9 cellular contexts compared by ENCODE assay signal in genomic region chr13:97295279-97296182, GRCh38.
A peak's percentile ranks its signal among the peaks of the same experiment; 100 is the strongest.
DNase-seq lines count a peak whose midpoint lies in the region; ATAC-seq and TF ChIP-seq lines count a peak whose summit lies in the region.
"Had no signal": no experiment of that assay in that cellular context is flagged by ENCODE, and none has a peak within 500 bp of the region (broad histone marks: within the 10 kb centered on the region; RNA-seq: fewer than 3 reads in every experiment).

No MANE protein-coding gene starts in this region.

- no peak overlapping the region for H2BK12ac ChIP-seq in trophoblast cell (ENCODE audit: low read length)

- H3K36me3 ChIP-seq in SK-N-SH (replicated peaks in 1 of 2; ENCODE audit: control insufficient read depth in 1 of 2, insufficient read depth in 2 of 2, low read length in 1 of 2) (peaks cover 13 to 19% of the 10 kb centered on the region in 2 experiments), trophoblast cell (ENCODE audit: control insufficient read depth in 1 of 2, insufficient read depth in 2 of 2, low read length in 2 of 2) (peaks cover 0 to 6% of the 10 kb centered on the region in 2 experiments)

- peaks cover 52% of the 10 kb centered on the region for H3F3A ChIP-seq in SK-N-SH (replicated peaks; ENCODE audit: insufficient read depth)

- H3K18ac ChIP-seq in trophoblast cell (ENCODE audit: low read length): no peak overlapping the region

- no peak overlapping the region for H3K23ac ChIP-seq in trophoblast cell (ENCODE audit: low read length)

- no peak for TF ChIP-seq RAD21 in SK-N-SH (IDR thresholded peaks at IDR 0.05; ENCODE audit: low read length)

- no peaks in the 10 kb centered on the region for H4K20me1 ChIP-seq in SK-N-SH (ENCODE audit: insufficient read depth)

- H4K8ac ChIP-seq in trophoblast cell (ENCODE audit: low read depth, low read length): no peak overlapping the region

- no peak overlapping the region for H2BK120ac ChIP-seq in trophoblast cell (ENCODE audit: insufficient read depth, low read length, poor library complexity)

- H3K4ac ChIP-seq in trophoblast cell (ENCODE audit: low read depth, low read length): no peak overlapping the region

- no peak overlapping the region for H3K14ac ChIP-seq in trophoblast cell (ENCODE audit: low read length)

- ATAC-seq in HG03439 (IDR thresholded peaks at IDR 0.05; ENCODE audit: unreplicated experiment): no peak

- no peaks in the 10 kb centered on the region for H3K79me1 ChIP-seq in trophoblast cell (ENCODE audit: low read length)

- TF ChIP-seq CTCF in SK-N-SH (IDR thresholded peaks at IDR 0.05) (no peak), fibroblast of pulmonary artery (IDR thresholded peaks at IDR 0.05; ENCODE audit: low read length, missing control alignments) (no peak)

- H2AFZ ChIP-seq in SK-N-SH (ENCODE audit: low read depth) (no peak overlapping the region), trophoblast cell (ENCODE audit: insufficient read depth, low read length, poor library complexity) (no peak overlapping the region)

- no peak overlapping the region for H4K12ac ChIP-seq in trophoblast cell (ENCODE audit: low read depth, low read length)

- no peaks in the 10 kb centered on the region for H3K9me3 ChIP-seq in SK-N-SH
- no peaks in the 10 kb centered on the region for H3K9me3 ChIP-seq in trophoblast cell (ENCODE audit: insufficient read depth, low read depth, low read length)

- H4K91ac ChIP-seq in trophoblast cell (ENCODE audit: low read depth, low read length): no peak overlapping the region

- H2BK5ac ChIP-seq in trophoblast cell (ENCODE audit: low read depth, low read length, poor library complexity): no peak overlapping the region

- H3K4me2 ChIP-seq in SK-N-SH (peak overlapping the region; percentile 60; the same call in 1 of the 2 replicates), trophoblast cell (ENCODE audit: low read length) (no peak overlapping the region)

- TF ChIP-seq EP300 in SK-N-SH (IDR thresholded peaks at IDR 0.05; ENCODE audit: borderline replicate concordance in 1 of 2, low read depth in 1 of 2, low read length in 1 of 2): peak; percentile 85 to 99

- H3K9ac ChIP-seq in SK-N-SH (peak overlapping the region; percentile 84), trophoblast cell (ENCODE audit: low read length) (no peak overlapping the region)

- DNase-seq in ELR (ENCODE audit: low read depth): peak; percentile 93
- DNase-seq in SK-N-SH: no peak
- DNase-seq in fibroblast of pulmonary artery (ENCODE audit: low read depth): peak; percentile 75
- peak; percentile 56 to 91 for DNase-seq in trophoblast cell
- no peak for DNase-seq in activated naive CD4-positive, alpha-beta T cell treated with anti-CD3 and anti-CD28 coated beads, Interleukin-2, amount 50 U/mL, for 16 hours
- DNase-seq in 8988T: no peak
- DNase-seq in stimulated activated naive CD4-positive, alpha-beta T cell (lab: John Stamatoyannopoulos, UW): no peak
- DNase-seq: DMS79 treated with DMSO at 0.1 percent for 48 hours had no signal

- POLR2A ChIA-PET in SK-N-SH (lab: Yijun Ruan, JAX): interaction anchor here (1.0 kb wide), 1 partner anchor 10 kb away, joined by 3 read pairs; no protein-coding TSS in a partner anchor

- H3K27ac ChIP-seq in SK-N-SH (ENCODE audit: low read depth in 2 of 2, low read length in 1 of 2) (peak overlapping the region; percentile 69 to 99), trophoblast cell (ENCODE audit: low read depth, low read length) (no peak overlapping the region)

- H2AK5ac ChIP-seq in trophoblast cell (ENCODE audit: low read length): no peak overlapping the region

- H3K79me2 ChIP-seq in SK-N-SH (ENCODE audit: insufficient read depth) (peaks cover 87% of the 10 kb centered on the region), trophoblast cell (ENCODE audit: control insufficient read depth, insufficient read depth, low read length, poor library complexity) (no peaks in the 10 kb centered on the region)

- no peaks in the 10 kb centered on the region for H3K27me3 ChIP-seq in SK-N-SH (ENCODE audit: insufficient read depth)
- H3K27me3 ChIP-seq in trophoblast cell (ENCODE audit: insufficient read depth, low read length): no peaks in the 10 kb centered on the region

- H3K4me3 ChIP-seq in SK-N-SH (ENCODE audit: low read depth in 2 of 2, low read length in 1 of 2) (peak overlapping the region in 1 of 2 experiments; percentile 8; a peak in 1 of 4 replicates), fibroblast of pulmonary artery (replicated peaks; ENCODE audit: low read depth, low read length) (no peak overlapping the region), trophoblast cell (ENCODE audit: low read depth, low read length) (no peak overlapping the region)

- no peaks in the 10 kb centered on the region for H3K9me2 ChIP-seq in SK-N-SH

- peaks cover 23 to 39% of the 10 kb centered on the region in 2 experiments for H3K4me1 ChIP-seq in SK-N-SH (ENCODE audit: control insufficient read depth in 1 of 2, insufficient read depth in 2 of 2, low read depth in 1 of 2, low read length in 1 of 2)
- H3K4me1 ChIP-seq in trophoblast cell (ENCODE audit: control insufficient read depth in 1 of 2, insufficient read depth in 2 of 2, low read length in 2 of 2): no peaks in the 10 kb centered on the region

- WGBS in SK-N-SH (ENCODE audit: low lambda C conversion rate): 14% methylated on average over 5 of the region's 5 CpGs
- WGBS in trophoblast cell (ENCODE audit: extremely low coverage, insufficient coverage, insufficient read length): no CpG with 5 or more reads among the region's 5 CpGs

- CTCF ChIA-PET in SK-N-SH (lab: Yijun Ruan, JAX): interaction anchor here (1.5 kb wide), 1 partner anchor 260 kb away, joined by 3 read pairs; no protein-coding TSS in a partner anchor

TF ChIP-seq in SK-N-SH, 30 proteins besides CTCF, POLR2A, EP300 and RAD21 (continues in another document):
- TF ChIP-seq RCOR1 (IDR thresholded peaks at IDR 0.05; ENCODE audit: low read length) (no peak), FOSL2 (IDR thresholded peaks at IDR 0.05; ENCODE audit: borderline replicate concordance, low read depth) (peak; percentile 84), GABPA (IDR thresholded peaks at IDR 0.05; ENCODE audit: low read depth) (peak; percentile 34; the same call in 1 of the 2 replicates), USF2 (IDR thresholded peaks at IDR 0.05; ENCODE audit: borderline replicate concordance, low read depth, low read length) (no peak), REST (IDR thresholded peaks at IDR 0.05; ENCODE audit: low read depth, low read length) (no peak), CHD2 (IDR thresholded peaks at IDR 0.05; ENCODE audit: low read length, partially characterized antibody) (no peak), SIN3A (IDR thresholded peaks at IDR 0.05; ENCODE audit: borderline replicate concordance, low read depth, low read length) (0 out of 2 replicates have a peak, but pooled peaks have one; percentile 33), TCF12 (IDR thresholded peaks at IDR 0.05) (peak; percentile 99), YY1 (IDR thresholded peaks at IDR 0.05; ENCODE audit: low read depth) (0 out of 2 replicates have a peak, but pooled peaks have one; percentile 17), RFX5 (IDR thresholded peaks at IDR 0.05; ENCODE audit: low read length) (no peak), FOXM1 (IDR thresholded peaks at IDR 0.05; ENCODE audit: low read depth) (peak; percentile 99), MXI1 (IDR thresholded peaks at IDR 0.05; ENCODE audit: low read depth, low read length) (no peak), TEAD4 (IDR thresholded peaks at IDR 0.05; ENCODE audit: borderline replicate concordance, insufficient read depth) (peak; percentile 96), JUND (IDR thresholded peaks at IDR 0.05) (peak; percentile 95), TAF1 (IDR thresholded peaks at IDR 0.05; ENCODE audit: borderline replicate concordance, low read depth, low read length) (no peak), RXRA (IDR thresholded peaks at IDR 0.05; ENCODE audit: borderline replicate concordance, low read depth) (peak; percentile 76; the same call in 1 of the 2 replicates), USF1 (IDR thresholded peaks at IDR 0.05; ENCODE audit: borderline replicate concordance, low read depth) (peak; percentile 17; the same call in 1 of the 2 replicates)

Comparison
In these comparisons a context has a peak if more than half of its experiments do, and no peak if none do; other contexts are left out.
1. DNase-seq: peak in ELR (single experiment), fibroblast of pulmonary artery (single experiment) and trophoblast cell (2 of 2); none in SK-N-SH (single experiment), activated naive CD4-positive, alpha-beta T cell treated with anti-CD3 and anti-CD28 coated beads, Interleukin-2, amount 50 U/mL, for 16 hours (single experiment), 8988T (single experiment) and stimulated activated naive CD4-positive, alpha-beta T cell (0 of 6).